ENCODE assay signal across 8 cellular contexts in the genomic region with DNA sequence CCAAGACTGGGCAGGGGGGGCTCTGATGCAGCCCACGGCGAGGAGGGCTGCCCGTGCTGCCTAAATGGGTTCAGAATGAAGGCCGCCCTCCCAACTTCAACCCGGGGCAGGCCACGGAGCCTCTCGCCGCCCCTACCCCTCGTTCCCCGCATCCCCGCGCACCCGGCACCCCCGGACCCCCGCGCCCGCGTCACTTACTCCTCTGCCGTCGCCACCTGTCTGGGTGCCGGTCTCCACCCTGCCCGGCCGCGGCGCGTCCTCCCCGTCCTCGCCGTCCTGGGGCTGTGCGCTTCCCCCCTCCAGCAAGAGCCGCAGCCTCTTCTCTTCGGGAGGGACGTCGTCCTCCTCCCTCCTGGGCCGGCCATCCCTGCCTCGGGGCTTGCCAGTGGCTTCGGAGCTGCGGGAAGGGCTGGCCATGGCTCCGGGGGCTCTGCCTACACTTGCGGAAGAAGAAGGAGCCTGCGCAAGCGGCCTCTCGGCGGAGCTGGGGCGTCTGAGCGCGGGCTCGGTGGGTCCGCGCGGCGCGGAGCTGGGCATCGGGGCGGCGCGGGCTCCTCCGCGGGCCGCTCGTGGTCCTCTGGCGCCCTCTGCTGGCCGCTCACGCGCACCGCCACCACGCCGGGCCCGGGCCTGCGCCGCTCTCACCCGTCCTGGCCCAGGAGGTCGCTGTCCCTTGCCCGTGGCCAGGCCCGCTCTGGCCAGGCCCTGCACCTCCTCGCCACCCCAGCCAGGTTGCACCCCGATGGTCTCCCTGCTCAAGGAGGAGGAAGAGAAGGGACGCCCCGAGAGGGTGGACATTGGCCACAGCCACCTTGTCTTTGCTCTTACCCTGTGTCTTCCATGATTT. TPM values are rescaled to one million over a fixed set of nuclear protein-coding genes. Genes with fewer than 3 reads are reported as not detected.
DNase-seq lines count a peak whose midpoint lies in the region; ATAC-seq, FAIRE-seq and TF ChIP-seq lines count a peak whose summit lies in the region.
"Not testable (repeated sequence)": the region's sequence is repeated elsewhere in the genome, so short reads cannot be mapped to it uniquely, and the experiment has no call there.

No MANE protein-coding gene starts in this region.

- not testable (repeated sequence) for H3K79me2 ChIP-seq in GM12878 (ENCODE audit: control insufficient read depth, insufficient read depth, low read length)

- not testable (repeated sequence) for H3K27ac ChIP-seq in CD4-positive, alpha-beta memory T cell (ENCODE audit: low read depth, low read length); HEK293 (ENCODE audit: extremely low read depth, low read depth, low read length); GM12878 (ENCODE audit: control insufficient read depth, insufficient read depth); right atrium auricular region

- DNase-seq in CD4-positive, alpha-beta memory T cell, result peak; percentile 44 to 74 (median 64)
- DNase-seq in NCI-H524 (lab: John Stamatoyannopoulos, UW) (peak; percentile 30 to 40), nucleus accumbens (lab: John Stamatoyannopoulos, UW) (peak in 39 of 56 donors; percentile 1 to 66 (median 20))
- peak; percentile 80 for DNase-seq in activated CD4-positive, alpha-beta T cell treated with anti-CD3 and anti-CD28 coated beads for 36 hours
- DNase-seq in GM12878 (ENCODE audit: low read depth, low spot score); right atrium auricular region (ENCODE audit: low spot score): not testable (repeated sequence)
- DNase-seq in stimulated activated CD8-positive, alpha-beta memory T cell treated with anti-CD3 and anti-CD28 coated beads, Interleukin-7, amount 100 ng/mL, for 24 hours (ENCODE audit: low read depth), result peak; percentile 46

- H3K9ac ChIP-seq in GM12878 (ENCODE audit: control insufficient read depth, insufficient read depth, low read length), result not testable (repeated sequence)

- ATAC-seq in activated CD4-positive, alpha-beta T cell treated with anti-CD3 and anti-CD28 coated beads for 36 hours, result peak; percentile 97
- peak; percentile 96 for ATAC-seq in GM12878

- peaks cover 9 to 18% of the 10 kb centered on the region in 2 donors for H3K27me3 Mint-ChIP-seq in CD4-positive, alpha-beta memory T cell
- H3K27me3 Mint-ChIP-seq in activated CD4-positive, alpha-beta T cell treated with anti-CD3 and anti-CD28 coated beads for 36 hours, result not testable (repeated sequence)

- H3K9me3 Mint-ChIP-seq in CD4-positive, alpha-beta memory T cell; activated CD4-positive, alpha-beta T cell treated with anti-CD3 and anti-CD28 coated beads for 36 hours (ENCODE audit: low read depth): not testable (repeated sequence)

- H3K36me3 ChIP-seq in CD4-positive, alpha-beta memory T cell (ENCODE audit: insufficient read depth, low read length); HEK293 (ENCODE audit: control insufficient read depth in 2 of 2, insufficient read depth in 1 of 2, low read length in 2 of 2); GM12878 (ENCODE audit: control insufficient read depth in 2 of 2, insufficient read depth in 2 of 2, low read length in 1 of 2); right atrium auricular region: not testable (repeated sequence)

- in situ Hi-C loops in GM12878 (cut with MboI), result loop anchor here (25.0 kb wide), 2 partner anchors 109 to 284 kb away; a partner anchor contains a TSS

- H3K4me1 ChIP-seq in CD4-positive, alpha-beta memory T cell (ENCODE audit: insufficient read depth, low read length); HEK293 (ENCODE audit: control insufficient read depth, insufficient read depth, low read length); GM12878 (ENCODE audit: control insufficient read depth, insufficient read depth, low read length); right atrium auricular region: not testable (repeated sequence)

- RAD21 ChIA-PET in GM12878 (lab: Charles Lee; ENCODE audit: unreplicated experiment), result not testable (repeated sequence)

- FAIRE-seq in GM12878 (lab: Jason Lieb, UNC), result not testable (repeated sequence)

- not testable (repeated sequence) for H3K4me2 ChIP-seq in GM12878 (ENCODE audit: control insufficient read depth, insufficient read depth)

- TF ChIP-seq POLR2A in GM12878 (IDR thresholded peaks at IDR 0.05; ENCODE audit: low read depth, low read length), result not testable (repeated sequence)

- SMC1A ChIA-PET in GM12878 (lab: Charles Lee; ENCODE audit: uncharacterized antibody, unreplicated experiment), result not testable (repeated sequence)

- H4K20me1 ChIP-seq in GM12878 (ENCODE audit: control insufficient read depth, insufficient read depth), result not testable (repeated sequence)

- not testable (repeated sequence) for BruUV-seq in GM12878 (replicated peaks; lab: Mats Ljungman, UMichigan)

- H3K36me3 Mint-ChIP-seq in CD4-positive, alpha-beta memory T cell; activated CD4-positive, alpha-beta T cell treated with anti-CD3 and anti-CD28 coated beads for 36 hours (ENCODE audit: low read depth): not testable (repeated sequence)

- not testable (repeated sequence) for H3K4me3 ChIP-seq in CD4-positive, alpha-beta memory T cell (ENCODE audit: low read length in 2 of 2); GM12878
- H3K4me3 ChIP-seq in HEK293 (ENCODE audit: low read depth, low read length) (peak overlapping the region; percentile 49), right atrium auricular region (peak overlapping the region; percentile 29 to 50)

- TF ChIP-seq EP300 in GM12878 (IDR thresholded peaks at IDR 0.05; ENCODE audit: borderline replicate concordance in 1 of 2, control insufficient read depth in 1 of 2, low read depth in 2 of 2, low read length in 2 of 2), result not testable (repeated sequence)

- 3% methylated on average over 41 of the region's 79 CpGs for WGBS in GM12878 (ENCODE audit: insufficient coverage, insufficient replicate concordance, low lambda C conversion rate, missing lambda C conversion rate)

- H3K9me3 ChIP-seq in CD4-positive, alpha-beta memory T cell (ENCODE audit: control insufficient read depth in 1 of 2, low read length in 2 of 2); HEK293 (ENCODE audit: control insufficient read depth, insufficient read depth, low read depth, low read length); GM12878 (replicated peaks; ENCODE audit: control insufficient read depth, insufficient read depth, low read length); right atrium auricular region: not testable (repeated sequence)

- CTCF ChIA-PET in CD4-positive, alpha-beta memory T cell (lab: Charles Lee; ENCODE audit: partially characterized antibody); GM12878 (lab: Yijun Ruan, JAX): not testable (repeated sequence)
- CTCF ChIA-PET in HEK293 (lab: Yijun Ruan, JAX), result interaction anchor here (0.6 to 0.9 kb wide), 7 partner anchors 116 to 462 kb away, joined by 3 to 4 read pairs (median 3); a partner anchor contains a TSS
- CTCF ChIA-PET in activated CD4-positive, alpha-beta T cell treated with anti-CD3 and anti-CD28 coated beads for 36 hours (lab: Charles Lee), result interaction anchor here (1.0 kb wide), 2 partner anchors 54 to 288 kb away, joined by 3 to 6 read pairs; no protein-coding TSS in a partner anchor

- TF ChIP-seq CTCF in HEK293 (tag by site-specific recombination; IDR thresholded peaks at IDR 0.05), result not testable (repeated sequence)
- TF ChIP-seq CTCF in GM12878 (IDR thresholded peaks at IDR 0.05 in 2 of 3, conservative IDR thresholded peaks at IDR 0.05 in 1 of 3; ENCODE audit: control insufficient read depth in 2 of 3, extremely low read depth in 1 of 3, insufficient read depth in 1 of 3, low read depth in 3 of 3, low read length in 3 of 3), result peak; percentile 41 to 45 (median 44); a peak in 5 of 6 replicates
- TF ChIP-seq CTCF in right atrium auricular region (IDR thresholded peaks at IDR 0.05), result peak; percentile 46 to 77

- H3K27me3 ChIP-seq in CD4-positive, alpha-beta memory T cell (ENCODE audit: insufficient read depth, low read length); GM12878 (replicated peaks in 1 of 2; ENCODE audit: control insufficient read depth in 2 of 2, insufficient read depth in 2 of 2, low read length in 1 of 2); right atrium auricular region: not testable (repeated sequence)

- H3K4me1 Mint-ChIP-seq in CD4-positive, alpha-beta memory T cell; activated CD4-positive, alpha-beta T cell treated with anti-CD3 and anti-CD28 coated beads for 36 hours: not testable (repeated sequence)

- 0 out of 2 replicates have a peak overlapping the region, but pooled peaks have one; percentile 4 for H2AFZ ChIP-seq in GM12878 (ENCODE audit: control insufficient read depth, low read depth, low read length)

- POLR2A ChIA-PET in CD4-positive, alpha-beta memory T cell (lab: Charles Lee; ENCODE audit: partially characterized antibody); HEK293 (lab: Yijun Ruan, JAX); activated CD4-positive, alpha-beta T cell treated with anti-CD3 and anti-CD28 coated beads for 36 hours (lab: Charles Lee); GM12878 (lab: Charles Lee): not testable (repeated sequence)

- TF ChIP-seq RAD21 in GM12878 (IDR thresholded peaks at IDR 0.05; ENCODE audit: insufficient read depth, low read depth, low read length), result peak; percentile 37; the same call in 1 of the 2 replicates

- H3K27ac Mint-ChIP-seq in CD4-positive, alpha-beta memory T cell; activated CD4-positive, alpha-beta T cell treated with anti-CD3 and anti-CD28 coated beads for 36 hours: not testable (repeated sequence)

- intact Hi-C loops in CD4-positive, alpha-beta memory T cell (cut with micrococcal nuclease); activated CD4-positive, alpha-beta T cell treated with anti-CD3 and anti-CD28 coated beads for 36 hours (cut with DNase I, micrococcal nuclease); GM12878 (cut with micrococcal nuclease; ENCODE audit: unreplicated experiment): not testable (repeated sequence)

- H3K4me3 Mint-ChIP-seq in CD4-positive, alpha-beta memory T cell, result peak overlapping the region; percentile 22 to 66 (median 46)
- H3K4me3 Mint-ChIP-seq in activated CD4-positive, alpha-beta T cell treated with anti-CD3 and anti-CD28 coated beads for 36 hours, result peak overlapping the region; percentile 23

RNA-seq across cellular contexts. Expression of a gene that starts 59.3 kb away (rescaled TPM):
- total RNA-seq in CD4-positive, alpha-beta memory T cell, result not detected
- polyA plus RNA-seq in CD4-positive, alpha-beta memory T cell, result not detected
- not detected for total RNA-seq in activated CD4-positive, alpha-beta T cell treated with anti-CD3 and anti-CD28 coated beads for 36 hours
- not detected in 2 replicates for total RNA-seq in GM12878 (2013; cell fraction: nucleolus; rRNA removed)
- total RNA-seq in GM12878 (2014; rRNA removed) (not detected in 2 replicates), GM12878 (2014; rRNA removed; fragmentation: Illumina TruSeq; extraction: Trizol) (not detected in 2 replicates), GM12878 (2021) (not detected in 2 replicates), right atrium auricular region (not detected)
- polyA plus RNA-seq in GM12878 (2011; ENCODE audit: low read depth), result not detected
- polyA plus RNA-seq in GM12878 (2011; rRNA removed) (not detected in 2 replicates), GM12878 (2014; fragmentation: Illumina TruSeq; extraction: Trizol) (not detected in 2 replicates), GM12878 (2014; fragmentation: Nextera tagmentation; extraction: Ambion mirVana) (not detected), GM12878 (2014; rRNA removed) (not detected in 2 replicates), GM12878 (2016; fragmentation: Nextera tagmentation; extraction: Ambion mirVana) (not detected)
- polyA plus RNA-seq in GM12878 (2011; cell fraction: cytosol; rRNA removed), result not detected in 2 replicates
- polyA plus RNA-seq in GM12878 (2011; cell fraction: nucleus; rRNA removed), result not detected in 2 replicates
- polyA plus RNA-seq in GM12878 (2012), result not detected in 2 replicates
- not detected in 2 replicates for polyA minus RNA-seq in GM12878 (2011; rRNA and poly(A)+ RNA removed)
- not detected in 2 replicates for polyA minus RNA-seq in GM12878 (2011; cell fraction: cytosol; rRNA and poly(A)+ RNA removed)
- not detected in 2 replicates for polyA minus RNA-seq in GM12878 (2011; cell fraction: nucleus; rRNA and poly(A)+ RNA removed)
